Comparison of ENCODE assay signal across 22 cellular contexts in genomic region chr7:43938892-43939482, GRCh38. TPM values are rescaled to one million over a fixed set of nuclear protein-coding genes. Genes with fewer than 3 reads are reported as not detected.
A peak's percentile ranks its signal among the peaks of the same experiment; 100 is the strongest.
DNase-seq lines count a peak whose midpoint lies in the region; ATAC-seq, FAIRE-seq and TF ChIP-seq lines count a peak whose summit lies in the region.
"Had no signal": no experiment of that assay in that cellular context is flagged by ENCODE, and none has a peak within 500 bp of the region (broad histone marks: within the 10 kb centered on the region; RNA-seq: fewer than 3 reads in every experiment).

No MANE protein-coding gene starts in this region.

- H3K27ac ChIP-seq in body of pancreas (peak overlapping the region; percentile 52 to 67 (median 59)), pancreas (peak overlapping the region in 3 of 4 donors; percentile 54 to 73 (median 58)), stomach (peak overlapping the region in 2 of 5 donors; percentile 7 to 36)
- H3K27ac ChIP-seq: PC-9, SJSA1 had no signal

- TF ChIP-seq CTCF in body of pancreas (IDR thresholded peaks at IDR 0.05) (peak in 4 of 7 experiments; percentile 55 to 66 (median 62)), pancreas (IDR thresholded peaks at IDR 0.05) (peak in 2 of 4 donors; percentile 14 to 32), stomach (IDR thresholded peaks at IDR 0.05) (peak in 2 of 7 experiments; percentile 25 to 43)

- no peak for TF ChIP-seq EP300 in stomach (IDR thresholded peaks at IDR 0.05)

- TF ChIP-seq POLR2A in body of pancreas (IDR thresholded peaks at IDR 0.05) (peak in 1 of 3 donors; percentile 21), stomach (IDR thresholded peaks at IDR 0.05) (no peak)

- intact Hi-C loops in body of pancreas (cut with DNase I), result no loop called here
- intact Hi-C loops in pancreas (cut with DNase I), result no loop called here
- intact Hi-C loops in stomach (cut with DNase I; ENCODE audit: low total_unique reads), result no loop called here

- no peaks in the 10 kb centered on the region for H3K9me3 ChIP-seq in body of pancreas
- no peaks in the 10 kb centered on the region for H3K9me3 ChIP-seq in pancreas
- H3K9me3 ChIP-seq in stomach, result no peaks in the 10 kb centered on the region
- H3K9me3 ChIP-seq: SJSA1 had no signal

- no peaks in the 10 kb centered on the region for H3K36me3 ChIP-seq in body of pancreas (replicated peaks in 1 of 2; ENCODE audit: insufficient read depth in 1 of 2, low read depth in 2 of 2)
- no peaks in the 10 kb centered on the region for H3K36me3 ChIP-seq in pancreas
- peaks cover 0 to 14% (median 9%) of the 10 kb centered on the region in 4 donors for H3K36me3 ChIP-seq in stomach
- H3K36me3 ChIP-seq: SJSA1 had no signal

- H3K4me3 ChIP-seq in body of pancreas (no peak overlapping the region), pancreas (no peak overlapping the region), stomach (no peak overlapping the region)
- H3K4me3 ChIP-seq: GM12878, GM23338, PC-9, SJSA1 had no signal

- H3K4me1 ChIP-seq in body of pancreas (peaks cover 42% of the 10 kb centered on the region), pancreas (peaks cover 13 to 29% (median 28%) of the 10 kb centered on the region in 3 donors), stomach (peaks cover 0 to 11% (median 2%) of the 10 kb centered on the region in 4 donors)
- H3K4me1 ChIP-seq: SJSA1 had no signal

- no peaks in the 10 kb centered on the region for H3K27me3 ChIP-seq in body of pancreas
- H3K27me3 ChIP-seq in pancreas, result no peaks in the 10 kb centered on the region
- H3K27me3 ChIP-seq in stomach, result no peaks in the 10 kb centered on the region
- H3K27me3 ChIP-seq: SJSA1 had no signal

- WGBS in body of pancreas, 2 donors, result 30 to 50% methylated on average over 4 of the region's 4 CpGs
- WGBS in pancreas, 2 donors, result 39 to 51% methylated on average over 4 of the region's 4 CpGs
- 35 to 69% (median 53%) methylated on average over 4 of the region's 4 CpGs for WGBS in stomach, 5 donors

- FAIRE-seq in pancreas (lab: Jason Lieb, UNC), result no peak
- FAIRE-seq: G401.6, GM12878 had no signal

- DNase-seq in MV-4-11 (lab: John Stamatoyannopoulos, UW) (peak; percentile 50), body of pancreas (peak; percentile 82 to 93 (median 92)), pancreas (peak; percentile 66 to 93 (median 89)), stomach (peak; percentile 84), NCI-H1694 treated with DMSO at 0.1 percent for 48 hours (lab: John Stamatoyannopoulos, UW) (no peak), NCI-H1436 treated with DMSO at 0.1 percent for 48 hours (lab: John Stamatoyannopoulos, UW) (no peak), mucosa of gallbladder (ENCODE audit: low spot score) (no peak)
- DNase-seq: CD4-positive, alpha-beta memory T cell; COR-L47; H9; NCI-H1105 treated with DMSO at 0.1 percent for 48 hours; NCI-H2029 treated with DMSO at 0.1 percent for 48 hours; NCI-H446 treated with DMSO at 0.1 percent for 48 hours; NCI-H526; PC-9; Right ventricle myocardium superior had no signal

- ATAC-seq in body of pancreas, result peak; percentile 94
- peak; percentile 91 to 94 (median 92) for ATAC-seq in pancreas
- ATAC-seq: GM12878, GM23338 had no signal

RNA-seq across cellular contexts. Expression of gene UBE2D4, which starts 12.8 kb away (rescaled TPM):
- total RNA-seq in body of pancreas (10 to 100 TPM; 16.5 to 18.4 TPM), pancreas (10 to 100 TPM; 12.0 to 19.5 (median 15.8) TPM), stomach (10 to 100 TPM in 1 of 5 donors, 1 to 10 TPM in 2, under 1 TPM in 1, not detected in 1; 0.58 to 51.8 (median 6.0) TPM), mucosa of gallbladder (25.4 TPM)
- polyA plus RNA-seq in pancreas (10 to 100 TPM; 13.3 to 17.0 TPM), stomach (10 to 100 TPM; 10.9 to 12.5 (median 12.1) TPM)

RNA-seq across cellular contexts. Expression of gene URGCP, which starts 32.6 kb away (rescaled TPM):
- 10 to 100 TPM; 15.6 to 22.1 TPM for total RNA-seq in body of pancreas
- 10 to 100 TPM; 12.1 to 24.1 (median 16.8) TPM for total RNA-seq in pancreas
- polyA plus RNA-seq in pancreas, result 10 to 100 TPM; 24.1 to 27.5 TPM
- total RNA-seq in stomach, result 10 to 100 TPM; 20.1 to 47.3 (median 29.2) TPM
- 10 to 100 TPM; 10.8 to 14.9 (median 11.6) TPM for polyA plus RNA-seq in stomach
- 38.4 TPM for total RNA-seq in mucosa of gallbladder

RNA-seq across cellular contexts. Expression of gene SPDYE1, which starts 58.7 kb away (rescaled TPM):
- total RNA-seq in body of pancreas (not detected), pancreas (under 1 TPM in 1 of 6 donors, not detected in 5; 0.09 TPM), stomach (not detected), mucosa of gallbladder (not detected)
- polyA plus RNA-seq in pancreas (not detected), stomach (not detected)
- total RNA-seq: A673, GM23338, H9, PC-9, Right ventricle myocardium superior, RPMI7951, SJSA1 had no signal

Comparison
In these comparisons a context has a peak if more than half of its experiments do, and no peak if none do; other contexts are left out.
1. DNase-seq: peak in MV-4-11 (single experiment), body of pancreas (4 of 4), pancreas (6 of 6) and stomach (single experiment); none in NCI-H1694 treated with DMSO at 0.1 percent for 48 hours (single experiment), NCI-H1436 treated with DMSO at 0.1 percent for 48 hours (single experiment) and mucosa of gallbladder (single experiment).